Comparison of ENCODE assay signal across 8 cellular contexts in genomic region chr18:41955688-41956087, GRCh38. TPM values are rescaled to one million over a fixed set of nuclear protein-coding genes. Genes with fewer than 3 reads are reported as not detected.
DNase-seq lines count a peak whose midpoint lies in the region; ATAC-seq, FAIRE-seq and TF ChIP-seq lines count a peak whose summit lies in the region.

No MANE protein-coding gene starts in this region.

- no peak for TF ChIP-seq POLR2A in sigmoid colon (IDR thresholded peaks at IDR 0.05)

- peak overlapping the region; percentile 82 for H3K9ac ChIP-seq in fibroblast of lung (ENCODE audit: insufficient read depth, low read length)

- no peak for TF ChIP-seq CTCF in fibroblast of lung (conservative IDR thresholded peaks at IDR 0.05 in 1 of 2, IDR thresholded peaks at IDR 0.05 in 1 of 2; ENCODE audit: low read depth in 1 of 2, low read length in 2 of 2)
- no peak for TF ChIP-seq CTCF in sigmoid colon (IDR thresholded peaks at IDR 0.05)

- 2 to 10% methylated on average over 11 of the region's 11 CpGs for WGBS in sigmoid colon, 2 donors

- TF ChIP-seq EP300 in sigmoid colon (IDR thresholded peaks at IDR 0.05), result no peak

- H3K27ac ChIP-seq in fibroblast of lung (ENCODE audit: insufficient read depth, low read length) (peak overlapping the region; percentile 93), sigmoid colon (peak overlapping the region; percentile 70 to 82 (median 76))

- H3K4me2 ChIP-seq in fibroblast of lung (ENCODE audit: extremely low read depth, insufficient read depth, low read length), result peak overlapping the region; percentile 80

- no peak for ATAC-seq in HG02610 (IDR thresholded peaks at IDR 0.05; ENCODE audit: unreplicated experiment)

- H3K4me3 ChIP-seq in fibroblast of lung (replicated peaks in 1 of 4; ENCODE audit: control extremely low read depth in 1 of 4, insufficient read depth in 1 of 4, low read depth in 3 of 4, low read length in 4 of 4) (peak overlapping the region; percentile 77 to 95 (median 84)), sigmoid colon (peak overlapping the region; percentile 60 to 91 (median 72))

- peaks cover 3% of the 10 kb centered on the region for H3K36me3 ChIP-seq in fibroblast of lung (ENCODE audit: control insufficient read depth, insufficient read depth, low read length)
- peaks cover 0 to 30% (median 3%) of the 10 kb centered on the region in 4 donors for H3K36me3 ChIP-seq in sigmoid colon

- no peak overlapping the region for H2AFZ ChIP-seq in fibroblast of lung (ENCODE audit: low read length)

- intact Hi-C loops in sigmoid colon (cut with DNase I), result no loop called here

- H3K9me3 ChIP-seq in fibroblast of lung (ENCODE audit: control insufficient read depth, insufficient read depth, low read depth, low read length), result no peaks in the 10 kb centered on the region
- H3K9me3 ChIP-seq in sigmoid colon, result no peaks in the 10 kb centered on the region

- FAIRE-seq in GM18507 (lab: Jason Lieb, UNC) (peak; percentile 56), frontal cortex (lab: Jason Lieb, UNC) (no peak)

- H3K4me1 ChIP-seq in fibroblast of lung (ENCODE audit: control insufficient read depth, extremely low read depth, insufficient read depth, low read length) (peaks cover 3% of the 10 kb centered on the region), sigmoid colon (peaks cover 0 to 21% (median 17%) of the 10 kb centered on the region in 4 donors)

- H3K27me3 ChIP-seq in fibroblast of lung (ENCODE audit: control insufficient read depth, insufficient read depth, low read length) (no peaks in the 10 kb centered on the region), sigmoid colon (no peaks in the 10 kb centered on the region)

- DNase-seq in GM18507 (ENCODE audit: extremely low spot score, insufficient read length, low read depth) (no peak), RKO (ENCODE audit: low spot score) (peak; percentile 46), fibroblast of lung (ENCODE audit: low read depth in 2 of 2) (peak in 1 of 2 donors; percentile 9), sigmoid colon (no peak), islet precursor cell (no peak), frontal cortex (ENCODE audit: low spot score in 2 of 2) (no peak), COLO668 (lab: John Stamatoyannopoulos, UW; ENCODE audit: unreplicated experiment) (no peak)

- H3K79me2 ChIP-seq in fibroblast of lung (ENCODE audit: control insufficient read depth, insufficient read depth, low read length), result peaks cover 45% of the 10 kb centered on the region

- no peaks in the 10 kb centered on the region for H4K20me1 ChIP-seq in fibroblast of lung (ENCODE audit: control insufficient read depth, extremely low read depth, insufficient read depth, low read length)

RNA-seq across cellular contexts. Expression of gene PIK3C3, which starts 0.7 kb away (rescaled TPM):
- 28.9 and 41.1 TPM in 2 replicates for total RNA-seq in fibroblast of lung
- 39.8 and 58.6 TPM in 2 replicates for polyA plus RNA-seq in fibroblast of lung
- 29.3 and 37.6 TPM in 2 replicates for polyA plus RNA-seq in fibroblast of lung (2012)
- 1.3 and 11.8 TPM in 2 replicates for polyA minus RNA-seq in fibroblast of lung (ENCODE audit: low replicate concordance)
- 10 to 100 TPM; 42.0 to 54.8 (median 44.8) TPM for total RNA-seq in sigmoid colon
- 10 to 100 TPM; 22.7 to 28.2 (median 27.5) TPM for polyA plus RNA-seq in sigmoid colon
- total RNA-seq in frontal cortex, result 74.6 TPM
